Comparison of ENCODE assay signal across 17 cellular contexts in the genomic region with DNA sequence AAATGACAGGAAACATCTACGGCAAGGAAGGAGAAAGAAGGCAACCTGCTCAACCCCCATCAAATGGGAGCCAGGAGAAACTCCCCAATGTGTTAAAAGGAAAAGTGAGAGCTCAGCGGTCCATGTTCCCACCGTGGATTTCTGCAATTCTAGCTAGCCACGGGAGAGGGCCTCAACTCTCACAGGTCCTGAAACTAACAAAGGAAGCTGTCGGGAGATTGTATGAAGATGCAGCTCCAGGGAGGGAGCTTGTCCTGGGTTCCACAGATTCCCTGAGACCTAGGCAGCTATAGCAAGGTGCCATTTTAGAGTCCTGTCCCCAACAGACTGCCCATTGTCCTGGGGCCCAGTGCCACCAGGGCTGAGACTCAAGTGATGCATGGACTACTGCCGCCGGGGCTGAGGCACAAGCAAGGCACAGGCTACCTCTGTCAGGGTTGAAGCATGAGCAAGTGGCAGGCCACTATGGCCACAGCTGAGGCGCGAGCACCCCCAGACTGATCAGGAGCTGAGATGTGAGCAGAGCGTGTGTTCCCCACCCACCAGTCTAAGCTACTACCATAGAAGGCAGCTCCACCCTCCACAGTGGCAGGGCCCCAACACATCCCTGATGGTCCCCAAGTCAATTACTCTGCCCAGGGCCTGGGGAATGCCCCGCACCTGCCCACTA. TPM values are rescaled to one million over a fixed set of nuclear protein-coding genes. Genes with fewer than 3 reads are reported as not detected.
DNase-seq lines count a peak whose midpoint lies in the region; FAIRE-seq and TF ChIP-seq lines count a peak whose summit lies in the region.
"Had no signal": no experiment of that assay in that cellular context is flagged by ENCODE, and none has a peak within 500 bp of the region (broad histone marks: within the 10 kb centered on the region; RNA-seq: fewer than 3 reads in every experiment).

No MANE protein-coding gene starts in this region.

- H3K9me3 ChIP-seq in HUES64 (ENCODE audit: insufficient read depth, low read depth, low read length) (peaks cover 13% of the 10 kb centered on the region; the same call in 1 of the 2 replicates), H1 (ENCODE audit: insufficient read depth in 2 of 2, low read depth in 1 of 2, low read length in 1 of 2) (peaks cover 16 to 17% of the 10 kb centered on the region in 2 experiments)
- H3K9me3 ChIP-seq: breast epithelium had no signal

- CTCF ChIA-PET in H1 (lab: Charles Lee; ENCODE audit: partially characterized antibody) = interaction anchor here (0.6 to 2.5 kb wide), 10 partner anchors 7 to 205 kb away, joined by 3 to 11 read pairs (median 4); a partner anchor contains a TSS

- H4K20me1 ChIP-seq in H1 (replicated peaks in 1 of 2; ENCODE audit: control insufficient read depth in 1 of 2, insufficient read depth in 2 of 2, low read length in 2 of 2) = peaks cover 12 to 21% of the 10 kb centered on the region in 2 experiments

- no peak overlapping the region for H3K9ac ChIP-seq in HUES64 (ENCODE audit: low read depth, low read length)
- H3K9ac ChIP-seq in H1 (replicated peaks in 1 of 4; ENCODE audit: extremely low read depth in 1 of 4, low read depth in 3 of 4, low read length in 3 of 4) = no peak overlapping the region
- H3K9ac ChIP-seq: BLaER1 treated with 17β-estradiol and CSF1 and Interleukin-3, amounts not matched to agents 10 nM and 100 nM; GM23248 had no signal

- WGBS in HUES64 = 79% methylated on average over 11 of the region's 11 CpGs
- 86% methylated on average over 11 of the region's 11 CpGs; no CpG with 5 or more reads in 1 of the 2 experiments for WGBS in H1 (ENCODE audit: extremely low coverage in 1 of 2, insufficient coverage in 1 of 2, insufficient read length in 1 of 2, insufficient replicate concordance in 2 of 2, low coverage in 1 of 2, low lambda C conversion rate in 2 of 2, missing lambda C conversion rate in 1 of 2), 2 experiments

- H3K56ac ChIP-seq in H1 (replicated peaks; ENCODE audit: insufficient read length, low read depth, low read length) = no peak overlapping the region

- no peak for FAIRE-seq in H1 (lab: Jason Lieb, UNC)

- no peak overlapping the region for H4K8ac ChIP-seq in H1 (ENCODE audit: extremely low read depth, insufficient read depth, low read length)

- no peak overlapping the region for H3K4me3 Mint-ChIP-seq in nephron progenitor cell
- H3K4me3 Mint-ChIP-seq in endothelial cell (ENCODE audit: unreplicated experiment) = no peak overlapping the region

- H4K91ac ChIP-seq in H1 (replicated peaks; ENCODE audit: insufficient read length, low read length) = no peak overlapping the region

- peaks cover 7% of the 10 kb centered on the region for H3K79me1 ChIP-seq in H1 (ENCODE audit: low read depth, low read length)

- H3K4me1 Mint-ChIP-seq in nephron progenitor cell (no peaks in the 10 kb centered on the region), endothelial cell (ENCODE audit: unreplicated experiment) (peaks cover 19% of the 10 kb centered on the region)

- no peak overlapping the region for H3K18ac ChIP-seq in H1 (ENCODE audit: extremely low read depth, low read length)

- H3K27ac ChIP-seq in HUES64 (ENCODE audit: low read depth, low read length) (0 out of 2 replicates have a peak overlapping the region, but pooled peaks have one; percentile 2), H1 (ENCODE audit: low read depth, low read length) (0 out of 2 replicates have a peak overlapping the region, but pooled peaks have one; percentile 8)
- H3K27ac ChIP-seq: BLaER1 treated with 17β-estradiol and CSF1 and Interleukin-3, amounts not matched to agents 10 nM and 100 nM; breast epithelium; GM23248 had no signal

- H3K27me3 Mint-ChIP-seq in nephron progenitor cell (ENCODE audit: low read depth, poor library complexity) (no peaks in the 10 kb centered on the region), endothelial cell (ENCODE audit: unreplicated experiment) (peaks cover 2% of the 10 kb centered on the region)

- no peak for TF ChIP-seq POLR2A in H1 (IDR thresholded peaks at IDR 0.05; ENCODE audit: control extremely low read depth in 1 of 2, low read depth in 2 of 2, low read length in 2 of 2)

- no peak overlapping the region for H2BK15ac ChIP-seq in H1 (ENCODE audit: low read length)

- H2BK12ac ChIP-seq in H1 (ENCODE audit: low read depth, low read length) = 0 out of 2 replicates have a peak overlapping the region, but pooled peaks have one; percentile 4

- no peak overlapping the region for H3K23ac ChIP-seq in H1 (ENCODE audit: insufficient read length)

- H3K23me2 ChIP-seq in H1 (ENCODE audit: low read depth, low read length) = no peaks in the 10 kb centered on the region

- H3K36me3 ChIP-seq in HUES64 (ENCODE audit: insufficient read depth, low read length) (peaks cover 14% of the 10 kb centered on the region), H1 (ENCODE audit: control insufficient read depth in 2 of 4, insufficient read depth in 4 of 4, low read length in 3 of 4) (peaks cover 0 to 17% (median 6%) of the 10 kb centered on the region in 4 experiments; a peak in 4 of 8 replicates)
- H3K36me3 ChIP-seq: breast epithelium had no signal

- no peak for TF ChIP-seq EP300 in H1 (IDR thresholded peaks at IDR 0.05; ENCODE audit: borderline replicate concordance in 1 of 2, low read depth in 2 of 2, low read length in 2 of 2)

- H3K4me1 ChIP-seq in HUES64 (ENCODE audit: insufficient read depth, low read length) = peaks cover 22% of the 10 kb centered on the region
- H3K4me1 ChIP-seq in H1 (replicated peaks in 1 of 4; ENCODE audit: control insufficient read depth in 3 of 4, insufficient read depth in 4 of 4, low read length in 3 of 4) = peaks cover 0 to 8% (median 3%) of the 10 kb centered on the region in 4 experiments; a peak in 5 of 7 replicates
- H3K4me1 ChIP-seq: breast epithelium had no signal

- no peaks in the 10 kb centered on the region for H3K27me3 ChIP-seq in HUES64 (ENCODE audit: insufficient read depth, low read length)
- H3K27me3 ChIP-seq in H1 (replicated peaks in 1 of 4; ENCODE audit: control insufficient read depth in 3 of 4, extremely low read depth in 1 of 4, insufficient read depth in 3 of 4, low read length in 3 of 4) = no peaks in the 10 kb centered on the region
- H3K27me3 ChIP-seq: BLaER1 treated with 17β-estradiol and CSF1 and Interleukin-3, amounts not matched to agents 10 nM and 100 nM; breast epithelium had no signal

- no peak overlapping the region for H3K4ac ChIP-seq in H1 (replicated peaks; ENCODE audit: insufficient read length, low read depth, low read length)

- POLR2A ChIA-PET in H1 (lab: Charles Lee; ENCODE audit: partially characterized antibody) = interaction anchor here (1.4 kb wide), 1 partner anchor 32 kb away, joined by 3 read pairs; no protein-coding TSS in a partner anchor

- no peak overlapping the region for H2BK20ac ChIP-seq in H1 (ENCODE audit: low read length)

- H2AFZ ChIP-seq in H1 (ENCODE audit: low read length) = no peak overlapping the region
- H2AFZ ChIP-seq: GM23248 had no signal

- H3K36me3 Mint-ChIP-seq in nephron progenitor cell (ENCODE audit: low read depth) = peaks cover 69% of the 10 kb centered on the region
- peaks cover 34% of the 10 kb centered on the region for H3K36me3 Mint-ChIP-seq in endothelial cell (ENCODE audit: low read depth, unreplicated experiment)

- H3K27ac Mint-ChIP-seq in nephron progenitor cell = peak overlapping the region; percentile 57
- H3K27ac Mint-ChIP-seq in endothelial cell (ENCODE audit: unreplicated experiment) = no peak overlapping the region

- H3K9me3 Mint-ChIP-seq in nephron progenitor cell = peaks cover 52% of the 10 kb centered on the region
- no peaks in the 10 kb centered on the region for H3K9me3 Mint-ChIP-seq in endothelial cell (ENCODE audit: unreplicated experiment)

- H3K14ac ChIP-seq in H1 (ENCODE audit: insufficient read length) = no peak overlapping the region

- TF ChIP-seq RAD21 in H1 (IDR thresholded peaks at IDR 0.05 in 1 of 2, conservative IDR thresholded peaks at IDR 0.05 in 1 of 2; ENCODE audit: low read depth in 2 of 2, low read length in 2 of 2) = no peak

- H3K4me3 ChIP-seq in HUES64 (ENCODE audit: low read length) = no peak overlapping the region
- H3K4me3 ChIP-seq in H1 (ENCODE audit: extremely low read depth in 1 of 4, insufficient read depth in 2 of 4, low read depth in 3 of 4, low read length in 4 of 4) = no peak overlapping the region
- H3K4me3 ChIP-seq: BLaER1 treated with 17β-estradiol and CSF1 and Interleukin-3, amounts not matched to agents 10 nM and 100 nM; breast epithelium; GM23248 had no signal

- H2BK120ac ChIP-seq in H1 (replicated peaks; ENCODE audit: low read depth, low read length) = no peak overlapping the region

- peaks cover 18 to 95% of the 10 kb centered on the region in 2 experiments for H3K79me2 ChIP-seq in H1 (ENCODE audit: control insufficient read depth in 1 of 2, insufficient read depth in 2 of 2, low read length in 2 of 2)

- H2BK5ac ChIP-seq in H1 (ENCODE audit: low read depth, low read length) = 0 out of 2 replicates have a peak overlapping the region, but pooled peaks have one; percentile 12

- H2AK5ac ChIP-seq in H1 (ENCODE audit: low read depth, low read length) = peak overlapping the region; percentile 39; the same call in 1 of the 2 replicates

- DNase-seq in D341Med (ENCODE audit: low spot score) (peak; percentile 22), H1 (ENCODE audit: low read depth in 1 of 2, low spot score in 2 of 2) (no peak), nephron progenitor cell (no peak), endothelial cell (ENCODE audit: low spot score) (no peak), NCI-H1105 treated with DMSO at 0.1 percent for 48 hours (lab: John Stamatoyannopoulos, UW) (no peak)
- DNase-seq in NK-92 treated with Interleukin-12 subunit alpha and Interleukin-12 subunit beta, amount 100 ng/mL, for 24 hours (lab: John Stamatoyannopoulos, UW) = no peak
- DNase-seq: activated naive CD4-positive, alpha-beta T cell; EL; GM23248; Kasumi-1; left colon; NCI-H1436 treated with DMSO at 0.1 percent for 48 hours; NCI-H510A treated with DMSO at 0.1 percent for 48 hours; substantia nigra had no signal

- H3K4me2 ChIP-seq in H1 (ENCODE audit: insufficient read depth in 1 of 2, low read depth in 2 of 2, low read length in 2 of 2) = no peak overlapping the region

- H4K5ac ChIP-seq in H1 (ENCODE audit: insufficient read length, low read depth, low read length) = no peak overlapping the region

- TF ChIP-seq CTCF in H1 (IDR thresholded peaks at IDR 0.05; ENCODE audit: control extremely low read depth in 1 of 3, insufficient read depth in 1 of 3, low read depth in 1 of 3, low read length in 3 of 3) = no peak
- no peak for TF ChIP-seq CTCF in nephron progenitor cell (IDR thresholded peaks at IDR 0.05)
- TF ChIP-seq CTCF in endothelial cell (IDR thresholded peaks at IDR 0.05; ENCODE audit: unreplicated experiment) = no peak

RNA-seq across cellular contexts. Expression of a gene that starts 31.3 kb away (rescaled TPM):
- 39.1 TPM for polyA plus RNA-seq in HUES64 (2013, experiment 1 of 2)
- polyA plus RNA-seq in HUES64 (2013, experiment 2 of 2) = 45.7 TPM
- 79.3 and 87.9 TPM in 2 replicates for total RNA-seq in H1 (2021; fragmentation: NEBNext Ultra II Directional; extraction: Animal tissue kit (Norgen Biotek cat#: 25700))
- polyA plus RNA-seq in H1 (2011; rRNA removed) = 16.7 and 17.8 TPM in 2 replicates
- polyA plus RNA-seq in H1 (2011; cell fraction: cytosol; rRNA removed) = 34.3 TPM
- 15.5 TPM for polyA plus RNA-seq in H1 (2011; cell fraction: nucleus; rRNA removed)
- polyA plus RNA-seq in H1 (2012, experiment 1 of 2) = 55.5 to 73.7 TPM (median 55.6 TPM) in 4 replicates
- polyA plus RNA-seq in H1 (2012, experiment 2 of 2) = 2.3 TPM
- polyA plus RNA-seq in H1 (2013, experiment 1 of 2) = 90.3 TPM
- polyA plus RNA-seq in H1 (2013, experiment 2 of 2) = 87.7 TPM
- 36.1 and 44.6 TPM in 2 replicates for polyA minus RNA-seq in H1 (2011; rRNA and poly(A)+ RNA removed)
- polyA minus RNA-seq in H1 (2011; cell fraction: cytosol; rRNA and poly(A)+ RNA removed) = 31.1 TPM
- 48.7 TPM for polyA minus RNA-seq in H1 (2011; cell fraction: nucleus; rRNA and poly(A)+ RNA removed)
- 73.7 TPM for total RNA-seq in endothelial cell (ENCODE audit: unreplicated experiment)

RNA-seq across cellular contexts. Expression of a gene that starts 31.7 kb away (rescaled TPM):
- 14.5 TPM for polyA plus RNA-seq in HUES64 (2013, experiment 1 of 2)
- 15.2 TPM for polyA plus RNA-seq in HUES64 (2013, experiment 2 of 2)
- 19.5 and 20.9 TPM in 2 replicates for total RNA-seq in H1 (2021; fragmentation: NEBNext Ultra II Directional; extraction: Animal tissue kit (Norgen Biotek cat#: 25700))
- 14.3 and 17.2 TPM in 2 replicates for polyA plus RNA-seq in H1 (2011; rRNA removed)
- 33.0 TPM for polyA plus RNA-seq in H1 (2011; cell fraction: cytosol; rRNA removed)
- 5.2 TPM for polyA plus RNA-seq in H1 (2011; cell fraction: nucleus; rRNA removed)
- polyA plus RNA-seq in H1 (2012, experiment 1 of 2) = 51.3 to 68.4 TPM (median 60.2 TPM) in 4 replicates
- polyA plus RNA-seq in H1 (2012, experiment 2 of 2) = 30.8 TPM
- polyA plus RNA-seq in H1 (2013, experiment 1 of 2) = 29.7 TPM
- 31.4 TPM for polyA plus RNA-seq in H1 (2013, experiment 2 of 2)
- 3.9 and 4.5 TPM in 2 replicates for polyA minus RNA-seq in H1 (2011; rRNA and poly(A)+ RNA removed)
- 5.3 TPM for polyA minus RNA-seq in H1 (2011; cell fraction: cytosol; rRNA and poly(A)+ RNA removed)
- not detected for polyA minus RNA-seq in H1 (2011; cell fraction: nucleus; rRNA and poly(A)+ RNA removed)
- 24.7 TPM for total RNA-seq in endothelial cell (ENCODE audit: unreplicated experiment)
